In genomic region chr19:42396542-42397314, GRCh38 we compare ENCODE assay signal across 1 cellular context.
A peak's percentile ranks its signal among the peaks of the same experiment; 100 is the strongest.
TF ChIP-seq lines count a peak whose summit lies in the region.

No MANE protein-coding gene starts in this region.

TF ChIP-seq in GM12878, 131 proteins besides CTCF, POLR2A, EP300 and RAD21 (continued from another document):
- TF ChIP-seq IRF5 (IDR thresholded peaks at IDR 0.05; ENCODE audit: borderline replicate concordance), result no peak
- no peak for TF ChIP-seq ZNF274 (IDR thresholded peaks at IDR 0.05; ENCODE audit: insufficient read depth, insufficient read length)
- no peak for TF ChIP-seq ZBTB33 (IDR thresholded peaks at IDR 0.05)
- peak; percentile 92 for TF ChIP-seq RFX5 (IDR thresholded peaks at IDR 0.05; ENCODE audit: low read depth, low read length)
TF ChIP-seq in GM12878: peak in this region for 37.
